Comparison of ENCODE assay signal across 7 cellular contexts in genomic region chr3:156711944-156712343, GRCh38.
DNase-seq lines count a peak whose midpoint lies in the region; ATAC-seq lines count a peak whose summit lies in the region.

No MANE protein-coding gene starts in this region.

- DNase-seq in OCI-M1 (lab: John Stamatoyannopoulos, UW) (peak; percentile 38), amniotic epithelial cell (ENCODE audit: low read depth) (peak; percentile 69), kidney tubule cell (ENCODE audit: low spot score) (peak; percentile 64)

- ATAC-seq in GM18508 (IDR thresholded peaks at IDR 0.05; ENCODE audit: insufficient read depth, unreplicated experiment), result peak; percentile 88
- ATAC-seq in GM21367 (IDR thresholded peaks at IDR 0.05; ENCODE audit: unreplicated experiment), result peak; percentile 56
- ATAC-seq in HG02759 (IDR thresholded peaks at IDR 0.05; ENCODE audit: unreplicated experiment), result peak; percentile 77
- ATAC-seq in HG03457 (IDR thresholded peaks at IDR 0.05; ENCODE audit: unreplicated experiment), result peak; percentile 89

Comparison
In these comparisons a context has a peak if more than half of its experiments do, and no peak if none do; other contexts are left out.
1. Peak in every context shown above with its lines: DNase-seq and ATAC-seq.